18 cellular contexts compared by ENCODE assay signal in genomic region chr17:60106377-60107059, GRCh38. TPM values are rescaled to one million over a fixed set of nuclear protein-coding genes. Genes with fewer than 3 reads are reported as not detected.
A peak's percentile ranks its signal among the peaks of the same experiment; 100 is the strongest.
DNase-seq lines count a peak whose midpoint lies in the region; ATAC-seq, FAIRE-seq and TF ChIP-seq lines count a peak whose summit lies in the region.
"Had no signal": no experiment of that assay in that cellular context is flagged by ENCODE, and none has a peak within 500 bp of the region (broad histone marks: within the 10 kb centered on the region; RNA-seq: fewer than 3 reads in every experiment).

No MANE protein-coding gene starts in this region.

- H3K27me3 Mint-ChIP-seq in neural progenitor cell (ENCODE audit: insufficient read depth, low read depth) (peaks cover 4% of the 10 kb centered on the region), nephron progenitor cell (ENCODE audit: low read depth, poor library complexity) (peaks cover 38% of the 10 kb centered on the region)

- ATAC-seq in left cardiac atrium = no peak
- ATAC-seq: activated CD8-positive, alpha-beta memory T cell treated with anti-CD3 and anti-CD28 coated beads, Interleukin-2, amount 10 ng/mL, durations not matched to agents 7 days and 5 days; Right ventricle myocardium inferior had no signal

- in situ Hi-C loops in GM13976 (cut with MboI; ENCODE audit: low sequenced_read_pairs, unreplicated experiment) = no loop called here

- no peaks in the 10 kb centered on the region for H3K9me3 Mint-ChIP-seq in neural progenitor cell
- H3K9me3 Mint-ChIP-seq in nephron progenitor cell = no peaks in the 10 kb centered on the region

- no peak overlapping the region for H3K27ac ChIP-seq in neural progenitor cell

- H3K4me3 ChIP-seq in choroid plexus epithelial cell (ENCODE audit: low read depth, low read length) (no peak overlapping the region), neural progenitor cell (no peak overlapping the region)

- TF ChIP-seq POLR2A in GM12891 (IDR thresholded peaks at IDR 0.05; ENCODE audit: low read depth, low read length) = no peak

- no peaks in the 10 kb centered on the region for H3K36me3 ChIP-seq in neural progenitor cell

- no peak overlapping the region for H3K9ac ChIP-seq in neural progenitor cell

- no peaks in the 10 kb centered on the region for H3K79me2 ChIP-seq in neural progenitor cell (ENCODE audit: low read depth)

- peak; percentile 81 for FAIRE-seq in GM12891 (lab: Jason Lieb, UNC)

- H3K36me3 Mint-ChIP-seq in neural progenitor cell (peaks cover 2% of the 10 kb centered on the region), nephron progenitor cell (ENCODE audit: low read depth) (no peaks in the 10 kb centered on the region)
- H3K36me3 Mint-ChIP-seq: activated CD8-positive, alpha-beta memory T cell treated with anti-CD3 and anti-CD28 coated beads, Interleukin-2, amount 10 ng/mL, durations not matched to agents 7 days and 5 days had no signal

- H4K20me1 ChIP-seq in neural progenitor cell (ENCODE audit: low read depth) = no peaks in the 10 kb centered on the region

- H3K4me1 ChIP-seq in neural progenitor cell = no peaks in the 10 kb centered on the region

- H3F3A ChIP-seq in neural progenitor cell (ENCODE audit: low read depth) = peaks cover 8% of the 10 kb centered on the region

- DNase-seq in GM12891 (ENCODE audit: insufficient read length, low spot score) = no peak
- DNase-seq in OCI-M1 (lab: John Stamatoyannopoulos, UW) = peak; percentile 37
- peak; percentile 51 for DNase-seq in choroid plexus epithelial cell (ENCODE audit: low read depth)
- DNase-seq in neural progenitor cell (ENCODE audit: low spot score) = no peak
- no peak for DNase-seq in GM13976 (ENCODE audit: low spot score)
- DNase-seq in left cardiac atrium = no peak
- no peak for DNase-seq in nephron progenitor cell
- DNase-seq in stimulated activated CD4-positive, alpha-beta T cell treated with anti-CD3 and anti-CD28 coated beads, Interleukin-2, amount 100 ng/mL, for 48 hours = no peak
- DNase-seq: activated CD8-positive, alpha-beta memory T cell treated with anti-CD3 and anti-CD28 coated beads, Interleukin-2, amount 10 ng/mL, durations not matched to agents 7 days and 5 days; activated naive CD4-positive, alpha-beta T cell treated with anti-CD3 and anti-CD28 coated beads, Interleukin-2, amount 50 U/mL, for 16 hours; erythroblast; GF-D8; mammary epithelial cell; NCI-H146; nucleus accumbens; T-helper 9 cell had no signal

- H3K27ac Mint-ChIP-seq in neural progenitor cell (no peak overlapping the region), nephron progenitor cell (no peak overlapping the region)
- H3K27ac Mint-ChIP-seq: activated CD8-positive, alpha-beta memory T cell treated with anti-CD3 and anti-CD28 coated beads, Interleukin-2, amount 10 ng/mL, durations not matched to agents 7 days and 5 days had no signal

- TF ChIP-seq CTCF in choroid plexus epithelial cell (conservative IDR thresholded peaks at IDR 0.05; ENCODE audit: low read depth, low read length) (no peak), neural progenitor cell (IDR thresholded peaks at IDR 0.05) (no peak), GM13976 (IDR thresholded peaks at IDR 0.05; ENCODE audit: borderline replicate concordance, control extremely low read depth, extremely low read depth, insufficient read depth, missing control alignments) (no peak), nephron progenitor cell (IDR thresholded peaks at IDR 0.05) (no peak)

- no peak overlapping the region for H3K4me2 ChIP-seq in neural progenitor cell

- H3K27me3 ChIP-seq in neural progenitor cell = no peaks in the 10 kb centered on the region

- no peaks in the 10 kb centered on the region for H3K4me1 Mint-ChIP-seq in neural progenitor cell
- H3K4me1 Mint-ChIP-seq in nephron progenitor cell = no peaks in the 10 kb centered on the region

- H3K9me3 ChIP-seq in neural progenitor cell (ENCODE audit: low read depth) = no peaks in the 10 kb centered on the region

- H2AFZ ChIP-seq in neural progenitor cell (replicated peaks) = no peak overlapping the region

- intact Hi-C loops in left cardiac atrium (cut with DNase I) = loop anchor here in 1 of 2 donors (10.0 kb wide), 1 partner anchor 328 kb away; no protein-coding TSS in a partner anchor

- H3K4me3 Mint-ChIP-seq in neural progenitor cell = peak overlapping the region; percentile 16
- H3K4me3 Mint-ChIP-seq in nephron progenitor cell = no peak overlapping the region
- H3K4me3 Mint-ChIP-seq: activated CD8-positive, alpha-beta memory T cell treated with anti-CD3 and anti-CD28 coated beads, Interleukin-2, amount 10 ng/mL, durations not matched to agents 7 days and 5 days had no signal

TF ChIP-seq in GM12891, 5 proteins besides CTCF, POLR2A, EP300 and RAD21:
- TF ChIP-seq POU2F2 (IDR thresholded peaks at IDR 0.05; ENCODE audit: low read depth, low read length) = peak; percentile 74; the same call in 1 of the 2 replicates
- no peak for TF ChIP-seq TAF1 (IDR thresholded peaks at IDR 0.05; ENCODE audit: low read depth, low read length)
- TF ChIP-seq SPI1 (IDR thresholded peaks at IDR 0.05; ENCODE audit: low read depth, low read length) = peak; percentile 10; the same call in 1 of the 2 replicates

RNA-seq across cellular contexts. Expression of gene HEATR6, which starts 27.8 kb away (rescaled TPM):
- 9.7 TPM for polyA plus RNA-seq in GM12891 (2012; ENCODE audit: low read depth, missing spikeins)
- total RNA-seq in neural progenitor cell (ENCODE audit: low replicate concordance) (49.4 and 54.2 TPM in 2 replicates), left cardiac atrium (10 to 100 TPM; 11.9 to 13.3 TPM)

RNA-seq across cellular contexts. Expression of gene CA4, which starts 43.3 kb away (rescaled TPM):
- not detected for polyA plus RNA-seq in GM12891 (2012; ENCODE audit: low read depth, missing spikeins)
- 14.1 TPM in 2 replicates for total RNA-seq in neural progenitor cell (ENCODE audit: low replicate concordance)
- total RNA-seq in left cardiac atrium = 10 to 100 TPM in 1 of 2 donors, 1 to 10 TPM in 1; 3.1 to 10.8 TPM
- total RNA-seq: activated CD8-positive, alpha-beta memory T cell treated with anti-CD3 and anti-CD28 coated beads, Interleukin-2, amount 10 ng/mL, durations not matched to agents 7 days and 5 days; chondrocyte; mammary epithelial cell had no signal
- polyA plus RNA-seq: mammary epithelial cell had no signal

Comparison
In these comparisons a context has a peak if more than half of its experiments do, and no peak if none do; other contexts are left out.
1. DNase-seq: peak in OCI-M1 (single experiment) and choroid plexus epithelial cell (single experiment); none in GM12891 (single experiment), neural progenitor cell (single experiment), GM13976 (single experiment), left cardiac atrium (single experiment), nephron progenitor cell (single experiment) and stimulated activated CD4-positive, alpha-beta T cell treated with anti-CD3 and anti-CD28 coated beads, Interleukin-2, amount 100 ng/mL, for 48 hours (0 of 2).